ENCODE assay signal across 22 cellular contexts in genomic region chr13:113322043-113322461, GRCh38. TPM values are rescaled to one million over a fixed set of nuclear protein-coding genes. Genes with fewer than 3 reads are reported as not detected.
DNase-seq lines count a peak whose midpoint lies in the region; ATAC-seq and TF ChIP-seq lines count a peak whose summit lies in the region.
"Had no signal": no experiment of that assay in that cellular context is flagged by ENCODE, and none has a peak within 500 bp of the region (broad histone marks: within the 10 kb centered on the region; RNA-seq: fewer than 3 reads in every experiment).

No MANE protein-coding gene starts in this region.

- no peak overlapping the region for H3K27ac ChIP-seq in gastroesophageal sphincter
- H3K27ac ChIP-seq: BLaER1, GM23248 had no signal

- no peak for DNase-seq in stimulated activated naive CD8-positive, alpha-beta T cell treated with anti-CD3 and anti-CD28 coated beads, Interleukin-15, amount 100 ng/mL, for 72 hours
- DNase-seq in medulla oblongata (ENCODE audit: extremely low spot score) (peak; percentile 17), Ammon's horn (ENCODE audit: low spot score) (no peak), DMS153 treated with DMSO at 0.1 percent for 48 hours (lab: John Stamatoyannopoulos, UW; ENCODE audit: unreplicated experiment) (no peak), activated gamma-delta T cell treated with Interleukin-2 at 50 U/mL for 16 hours (no peak)
- DNase-seq: CD4-positive, alpha-beta memory T cell; DMS53; EL; GM23248; NCI-H1048; NCI-H1436; NCI-H1930; NCI-H226; NCI-H524; NCI-H82; RPMI8226; SIG-M5 had no signal

- no peak for TF ChIP-seq EP300 in gastroesophageal sphincter (IDR thresholded peaks at IDR 0.05)

- H3K4me1 Mint-ChIP-seq in stimulated activated naive CD8-positive, alpha-beta T cell treated with anti-CD3 and anti-CD28 coated beads, Interleukin-15, Interleukin-2, amounts not matched to agents 100 ng/mL and 50 ng/mL, for 24 hours (ENCODE audit: low read depth) = no peaks in the 10 kb centered on the region
- no peaks in the 10 kb centered on the region for H3K4me1 Mint-ChIP-seq in stimulated activated naive CD8-positive, alpha-beta T cell treated with anti-CD3 and anti-CD28 coated beads, Interleukin-15, amount 100 ng/mL, for 72 hours

- no peak overlapping the region for H3K4me3 Mint-ChIP-seq in stimulated activated naive CD8-positive, alpha-beta T cell treated with anti-CD3 and anti-CD28 coated beads, Interleukin-15, Interleukin-2, amounts not matched to agents 100 ng/mL and 50 ng/mL, for 24 hours
- H3K4me3 Mint-ChIP-seq in stimulated activated naive CD8-positive, alpha-beta T cell treated with anti-CD3 and anti-CD28 coated beads, Interleukin-15, amount 100 ng/mL, for 72 hours = no peak overlapping the region
- H3K4me3 Mint-ChIP-seq: CD4-positive, alpha-beta memory T cell had no signal

- H3K9me3 Mint-ChIP-seq in stimulated activated naive CD8-positive, alpha-beta T cell treated with anti-CD3 and anti-CD28 coated beads, Interleukin-15, Interleukin-2, amounts not matched to agents 100 ng/mL and 50 ng/mL, for 24 hours = no peaks in the 10 kb centered on the region
- no peaks in the 10 kb centered on the region for H3K9me3 Mint-ChIP-seq in stimulated activated naive CD8-positive, alpha-beta T cell treated with anti-CD3 and anti-CD28 coated beads, Interleukin-15, amount 100 ng/mL, for 72 hours
- H3K9me3 Mint-ChIP-seq: CD4-positive, alpha-beta memory T cell had no signal

- H3K9me3 ChIP-seq in gastroesophageal sphincter = no peaks in the 10 kb centered on the region
- H3K9me3 ChIP-seq: BLaER1 had no signal

- H3K27me3 ChIP-seq in gastroesophageal sphincter = no peaks in the 10 kb centered on the region
- H3K27me3 ChIP-seq: BLaER1 had no signal

- peaks cover 44% of the 10 kb centered on the region for H3K36me3 Mint-ChIP-seq in stimulated activated naive CD8-positive, alpha-beta T cell treated with anti-CD3 and anti-CD28 coated beads, Interleukin-15, Interleukin-2, amounts not matched to agents 100 ng/mL and 50 ng/mL, for 24 hours (ENCODE audit: low read depth)

- no peaks in the 10 kb centered on the region for H3K4me1 ChIP-seq in gastroesophageal sphincter
- H3K4me1 ChIP-seq: BLaER1 had no signal

- peaks cover 0 to 91% of the 10 kb centered on the region in 2 donors for H3K36me3 ChIP-seq in gastroesophageal sphincter

- TF ChIP-seq CTCF in gastroesophageal sphincter (IDR thresholded peaks at IDR 0.05) = no peak

- no peak for ATAC-seq in stimulated activated naive CD8-positive, alpha-beta T cell treated with anti-CD3 and anti-CD28 coated beads, Interleukin-15, amount 100 ng/mL, for 72 hours
- peak; percentile 35 for ATAC-seq in gastroesophageal sphincter
- no peak for ATAC-seq in HG02884 (IDR thresholded peaks at IDR 0.05; ENCODE audit: unreplicated experiment)

- no peak overlapping the region for H3K4me3 ChIP-seq in gastroesophageal sphincter
- H3K4me3 ChIP-seq: BLaER1, GM23248 had no signal

- H3K27ac Mint-ChIP-seq in stimulated activated naive CD8-positive, alpha-beta T cell treated with anti-CD3 and anti-CD28 coated beads, Interleukin-15, Interleukin-2, amounts not matched to agents 100 ng/mL and 50 ng/mL, for 24 hours = peak overlapping the region; percentile 26
- H3K27ac Mint-ChIP-seq in stimulated activated naive CD8-positive, alpha-beta T cell treated with anti-CD3 and anti-CD28 coated beads, Interleukin-15, amount 100 ng/mL, for 72 hours = no peak overlapping the region

- no peak for TF ChIP-seq POLR2A in gastroesophageal sphincter (IDR thresholded peaks at IDR 0.05)

- H3K27me3 Mint-ChIP-seq in stimulated activated naive CD8-positive, alpha-beta T cell treated with anti-CD3 and anti-CD28 coated beads, Interleukin-15, Interleukin-2, amounts not matched to agents 100 ng/mL and 50 ng/mL, for 24 hours = no peaks in the 10 kb centered on the region
- no peaks in the 10 kb centered on the region for H3K27me3 Mint-ChIP-seq in stimulated activated naive CD8-positive, alpha-beta T cell treated with anti-CD3 and anti-CD28 coated beads, Interleukin-15, amount 100 ng/mL, for 72 hours
- H3K27me3 Mint-ChIP-seq: CD4-positive, alpha-beta memory T cell had no signal

- 90% methylated on average over 2 of the region's 17 CpGs; no CpG with 5 or more reads in 1 of the 2 donors for WGBS in gastroesophageal sphincter (ENCODE audit: low coverage in 1 of 2), 2 donors

RNA-seq across cellular contexts. Expression of gene LAMP1, which starts 25.0 kb away (rescaled TPM):
- 100 to 1,000 TPM in 3 of 4 donors, 10 to 100 TPM in 1; 97.9 to 151 (median 128) TPM for total RNA-seq in gastroesophageal sphincter

RNA-seq across cellular contexts. Expression of gene GRTP1, which starts 41.9 kb away (rescaled TPM):
- 10 to 100 TPM in 2 of 4 donors, 1 to 10 TPM in 2; 4.7 to 14.0 (median 8.5) TPM for total RNA-seq in gastroesophageal sphincter
- total RNA-seq: A172, GM23248 had no signal
